Comparison of ENCODE assay signal across 23 cellular contexts in genomic region chr7:127718325-127718724, GRCh38.
"Had no signal": no experiment of that assay in that cellular context is flagged by ENCODE, and none has a peak within 500 bp of the region (broad histone marks: within the 10 kb centered on the region; RNA-seq: fewer than 3 reads in every experiment).

No MANE protein-coding gene starts in this region.

- H3K4me1 Mint-ChIP-seq: nephron progenitor cell had no signal

- H3K4me1 ChIP-seq: uterus had no signal

- H3K4me3 Mint-ChIP-seq: activated naive CD8-positive, alpha-beta T cell treated with anti-CD3 and anti-CD28 coated beads, Interleukin-2, amount 10 ng/mL, durations not matched to agents 7 days and 5 days; activated T-cell treated with anti-CD3 and anti-CD28 coated beads, Interleukin-2, amount 50 U/mL, for 24 hours; dendritic cell treated with granulocyte-macrophage colony-stimulating factor and Interleukin-4, amounts not matched to agents 40 ng/mL and 50 ng/mL, for 4 days; immature natural killer cell; memory B cell; nephron progenitor cell had no signal

- H3K9me3 ChIP-seq: mucosa of descending colon, spleen, tibial nerve, uterus had no signal

- H3K4me3 ChIP-seq: hepatocyte, mucosa of descending colon, spleen, tibial nerve, uterus had no signal

- DNase-seq: activated CD4-positive, alpha-beta T cell treated with anti-CD3 and anti-CD28 coated beads for 1 hour; activated CD8-positive, alpha-beta memory T cell treated with anti-CD3 and anti-CD28 coated beads for 24 hours; activated CD8-positive, alpha-beta memory T cell treated with anti-CD3 and anti-CD28 coated beads, Interleukin-2, amount 50 U/mL, for 4 hours; activated naive CD4-positive, alpha-beta T cell; activated naive CD8-positive, alpha-beta T cell treated with anti-CD3 and anti-CD28 coated beads, Interleukin-2, amount 10 ng/mL, durations not matched to agents 7 days and 5 days; activated T-cell treated with anti-CD3 and anti-CD28 coated beads, Interleukin-2, amount 50 U/mL, for 24 hours; effector CD8-positive, alpha-beta T cell; foreskin melanocyte; immature natural killer cell; kidney glomerular epithelial cell; mucosa of descending colon; nephron progenitor cell; spleen; stimulated activated CD4-positive, alpha-beta T cell treated with anti-CD3 and anti-CD28 coated beads, Interleukin-4, amount 100 ng/mL, for 24 hours; stimulated activated naive CD8-positive, alpha-beta T cell treated with anti-CD3 and anti-CD28 coated beads, Interleukin-15, Interleukin-2, amounts not matched to agents 100 U/mL and 50 U/mL, for 24 hours; substantia nigra; T-helper 1 cell; uterus had no signal

- H3K27me3 Mint-ChIP-seq: activated naive CD8-positive, alpha-beta T cell treated with anti-CD3 and anti-CD28 coated beads, Interleukin-2, amount 10 ng/mL, durations not matched to agents 7 days and 5 days; activated T-cell treated with anti-CD3 and anti-CD28 coated beads, Interleukin-2, amount 50 U/mL, for 24 hours; dendritic cell treated with granulocyte-macrophage colony-stimulating factor and Interleukin-4, amounts not matched to agents 40 ng/mL and 50 ng/mL, for 4 days; memory B cell had no signal

- H3K27ac Mint-ChIP-seq: activated naive CD8-positive, alpha-beta T cell treated with anti-CD3 and anti-CD28 coated beads, Interleukin-2, amount 10 ng/mL, durations not matched to agents 7 days and 5 days; activated T-helper 2 cell treated with anti-CD3 and anti-CD28 coated beads, Interferon-gamma antibody, Interleukin-2, Interleukin-4, amounts not matched to agents 10 μg/mL and 5 μg/mL and 100 μg/mL, durations not matched to agents 14 hours and 24 hours and 36 hours; dendritic cell treated with granulocyte-macrophage colony-stimulating factor and Interleukin-4, amounts not matched to agents 40 ng/mL and 50 ng/mL, for 4 days; memory B cell; nephron progenitor cell had no signal

- H3K9me3 Mint-ChIP-seq: activated naive CD8-positive, alpha-beta T cell treated with anti-CD3 and anti-CD28 coated beads, Interleukin-2, amount 10 ng/mL, durations not matched to agents 7 days and 5 days; activated T-cell treated with anti-CD3 and anti-CD28 coated beads, Interleukin-2, amount 50 U/mL, for 24 hours; activated T-helper 2 cell treated with anti-CD3 and anti-CD28 coated beads, Interferon-gamma antibody, Interleukin-2, Interleukin-4, amounts not matched to agents 10 μg/mL and 5 μg/mL and 100 μg/mL, durations not matched to agents 14 hours and 24 hours and 36 hours; dendritic cell treated with granulocyte-macrophage colony-stimulating factor and Interleukin-4, amounts not matched to agents 40 ng/mL and 50 ng/mL, for 4 days; immature natural killer cell; memory B cell had no signal

- H3K27ac ChIP-seq: hepatocyte, spleen, tibial nerve, uterus had no signal

- H3K27me3 ChIP-seq: hepatocyte, spleen, tibial nerve, uterus had no signal

- H3K36me3 ChIP-seq: uterus had no signal
